30 cellular contexts compared by ENCODE assay signal in the genomic region with DNA sequence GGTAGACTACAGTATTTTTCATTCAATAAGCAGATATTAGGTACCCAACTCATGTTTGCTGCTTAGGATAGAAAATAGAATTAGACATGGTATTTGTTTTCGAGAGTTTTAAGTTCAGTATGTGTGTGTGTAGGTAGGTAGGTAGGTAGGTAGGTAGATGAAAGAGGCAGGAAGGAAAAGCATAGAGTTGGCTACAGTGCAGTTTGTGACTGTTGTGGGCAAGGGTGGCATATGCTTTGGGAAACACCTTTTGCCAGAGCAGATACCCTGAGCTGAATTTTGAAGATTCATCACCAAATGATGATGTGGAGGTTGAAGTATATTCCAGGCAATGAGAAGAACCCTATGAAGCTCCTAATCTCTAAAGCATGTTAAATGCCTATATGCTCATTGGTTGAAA.
"Had no signal": no experiment of that assay in that cellular context is flagged by ENCODE, and none has a peak within 500 bp of the region (broad histone marks: within the 10 kb centered on the region; RNA-seq: fewer than 3 reads in every experiment).

No MANE protein-coding gene starts in this region.

- H3K4me1 ChIP-seq: neural progenitor cell, parathyroid adenoma, psoas muscle, right lobe of liver, suprapubic skin, testis, tibial artery, uterus had no signal

- H3K27me3 ChIP-seq: neural progenitor cell, ovary, right lobe of liver, testis, tibial artery, transverse colon, upper lobe of right lung, uterus had no signal

- H3K27ac ChIP-seq: neural progenitor cell, ovary, parathyroid adenoma, psoas muscle, right lobe of liver, skin epidermis, suprapubic skin, testis, tibial artery, upper lobe of right lung, uterus had no signal

- H3K36me3 Mint-ChIP-seq: natural killer cell; neural progenitor cell; stimulated activated memory B cell treated with anti-CD40 and anti-IgM and Interleukin-4, amounts not matched to agents 10 μg/mL and 1 μg/mL and 100 μg/mL, for 72 hours; type B pancreatic cell had no signal

- H3K36me3 ChIP-seq: neural progenitor cell, ovary, right lobe of liver, spleen, suprapubic skin, tibial artery, transverse colon, upper lobe of right lung, uterus had no signal

- H3K4me3 Mint-ChIP-seq: natural killer cell; nephron; neural progenitor cell; stimulated activated memory B cell treated with anti-CD40 and anti-IgM and Interleukin-4, amounts not matched to agents 10 μg/mL and 1 μg/mL and 100 μg/mL, for 72 hours; stimulated activated naive CD8-positive, alpha-beta T cell treated with anti-CD3 and anti-CD28 coated beads, Interleukin-15, amount 100 ng/mL, for 72 hours; type B pancreatic cell had no signal

- H3K9me3 Mint-ChIP-seq: natural killer cell; nephron; neural progenitor cell; stimulated activated naive CD8-positive, alpha-beta T cell treated with anti-CD3 and anti-CD28 coated beads, Interleukin-15, amount 100 ng/mL, for 72 hours; type B pancreatic cell had no signal

- ATAC-seq: natural killer cell; psoas muscle; right cardiac atrium; right lobe of liver; stimulated activated memory B cell treated with anti-CD40 and anti-IgM and Interleukin-4, amounts not matched to agents 10 μg/mL and 1 μg/mL and 100 μg/mL, for 72 hours; stimulated activated naive CD8-positive, alpha-beta T cell treated with anti-CD3 and anti-CD28 coated beads, Interleukin-15, amount 100 ng/mL, for 72 hours; stimulated activated naive CD8-positive, alpha-beta T cell treated with anti-CD3 and anti-CD28 coated beads, Interleukin-15, Interleukin-2, amounts not matched to agents 100 U/mL and 50 U/mL, for 24 hours; upper lobe of right lung had no signal

- H3K27me3 Mint-ChIP-seq: stimulated activated memory B cell treated with anti-CD40 and anti-IgM and Interleukin-4, amounts not matched to agents 10 μg/mL and 1 μg/mL and 100 μg/mL, for 72 hours; stimulated activated naive CD8-positive, alpha-beta T cell treated with anti-CD3 and anti-CD28 coated beads, Interleukin-15, amount 100 ng/mL, for 72 hours had no signal

- H3K27ac Mint-ChIP-seq: natural killer cell; nephron; neural progenitor cell; progenitor cell of endocrine pancreas; stimulated activated memory B cell treated with anti-CD40 and anti-IgM and Interleukin-4, amounts not matched to agents 10 μg/mL and 1 μg/mL and 100 μg/mL, for 72 hours; stimulated activated naive CD8-positive, alpha-beta T cell treated with anti-CD3 and anti-CD28 coated beads, Interleukin-15, amount 100 ng/mL, for 72 hours; type B pancreatic cell had no signal

- H3K4me3 ChIP-seq: neural progenitor cell, ovary, psoas muscle, right lobe of liver, skin epidermis, smooth muscle cell, spleen, suprapubic skin, testis, tibial artery, transverse colon, upper lobe of right lung, uterus had no signal

- DNase-seq: natural killer cell; occipital lobe; ovary; posterior cingulate gyrus; psoas muscle; right cardiac atrium; right lobe of liver; spleen; stimulated activated CD4-positive, alpha-beta T cell treated with anti-CD3 and anti-CD28 coated beads, Interleukin-12 subunit alpha, Interleukin-12 subunit beta, amount 100 ng/mL, for 4 hours; stimulated activated CD4-positive, alpha-beta T cell treated with anti-CD3 and anti-CD28 coated beads, Interleukin-1b, Interleukin-23, amount 100 ng/mL, for 48 hours; stimulated activated CD4-positive, alpha-beta T cell treated with anti-CD3 and anti-CD28 coated beads, Interleukin-4, amount 100 ng/mL, for 1 hour; stimulated activated CD4-positive, alpha-beta T cell treated with anti-CD3 and anti-CD28 coated beads, Interleukin-4, amount 100 ng/mL, for 4 hours; stimulated activated CD8-positive, alpha-beta memory T cell treated with anti-CD3 and anti-CD28 coated beads, Interleukin-4, amount 100 ng/mL, for 48 hours; stimulated activated naive CD8-positive, alpha-beta T cell treated with anti-CD3 and anti-CD28 coated beads, Interleukin-15, amount 100 ng/mL, for 72 hours; stimulated activated naive CD8-positive, alpha-beta T cell treated with anti-CD3 and anti-CD28 coated beads, Interleukin-15, Interleukin-2, amounts not matched to agents 100 U/mL and 50 U/mL, for 24 hours; substantia nigra; testis; tibial artery; transverse colon; upper lobe of right lung; uterus had no signal

- H3K4me1 Mint-ChIP-seq: natural killer cell; nephron; neural progenitor cell; stimulated activated memory B cell treated with anti-CD40 and anti-IgM and Interleukin-4, amounts not matched to agents 10 μg/mL and 1 μg/mL and 100 μg/mL, for 72 hours had no signal

- H3K9me3 ChIP-seq: ovary, psoas muscle, right lobe of liver, spleen, suprapubic skin, testis, tibial artery, transverse colon, upper lobe of right lung, uterus had no signal
